In genomic region chr5:134784241-134784920, GRCh38 we compare ENCODE assay signal across 14 cellular contexts. TPM values are rescaled to one million over a fixed set of nuclear protein-coding genes. Genes with fewer than 3 reads are reported as not detected.
DNase-seq lines count a peak whose midpoint lies in the region; ATAC-seq and TF ChIP-seq lines count a peak whose summit lies in the region.
"Had no signal": no experiment of that assay in that cellular context is flagged by ENCODE, and none has a peak within 500 bp of the region (broad histone marks: within the 10 kb centered on the region; RNA-seq: fewer than 3 reads in every experiment).

No MANE protein-coding gene starts in this region.

- no peak overlapping the region for H3K4me2 ChIP-seq in GM23338

- peaks cover 91% of the 10 kb centered on the region for H3K36me3 Mint-ChIP-seq in GM23338 (ENCODE audit: low read depth)
- H3K36me3 Mint-ChIP-seq in activated T-helper 17 cell treated with anti-CD3 and anti-CD28 coated beads, Interleukin-2, amount 50 U/mL, for 72 hours (ENCODE audit: low read depth), result peaks cover 98% of the 10 kb centered on the region

- peaks cover 5% of the 10 kb centered on the region; the same call in 1 of the 2 replicates for H3K4me1 ChIP-seq in GM23338 (ENCODE audit: insufficient read depth)
- H3K4me1 ChIP-seq: thyroid gland had no signal

- no peaks in the 10 kb centered on the region for H3K9me2 ChIP-seq in GM23338 (ENCODE audit: insufficient read depth)

- H3K9me3 Mint-ChIP-seq in GM23338, result no peaks in the 10 kb centered on the region
- H3K9me3 Mint-ChIP-seq in activated T-helper 17 cell treated with anti-CD3 and anti-CD28 coated beads, Interleukin-2, amount 50 U/mL, for 72 hours, result no peaks in the 10 kb centered on the region
- H3K9me3 Mint-ChIP-seq: nephron had no signal

- no peaks in the 10 kb centered on the region for H3K27me3 ChIP-seq in GM23338 (ENCODE audit: insufficient read depth)
- H3K27me3 ChIP-seq: cardiac muscle cell, thyroid gland had no signal

- H4K20me1 ChIP-seq in GM23338 (replicated peaks; ENCODE audit: insufficient read depth), result 0 out of 2 replicates have a peak, but pooled peaks cover 6% of the 10 kb centered on the region

- intact Hi-C loops in left colon (cut with DNase I, micrococcal nuclease), result no loop called here

- TF ChIP-seq CTCF in AG09319 (IDR thresholded peaks at IDR 0.05; ENCODE audit: low read depth, low read length), result peak; percentile 25
- TF ChIP-seq CTCF in GM23338 (conservative IDR thresholded peaks at IDR 0.05; ENCODE audit: low read depth in 2 of 2), result 0 out of 4 replicates have a peak, but pooled peaks of 1 of the 2 experiments have one; percentile 9

- peaks cover 14% of the 10 kb centered on the region; the same call in 2 of the 3 replicates for H3K4me1 Mint-ChIP-seq in GM23338
- H3K4me1 Mint-ChIP-seq in activated T-helper 17 cell treated with anti-CD3 and anti-CD28 coated beads, Interleukin-2, amount 50 U/mL, for 72 hours, result no peaks in the 10 kb centered on the region
- H3K4me1 Mint-ChIP-seq: nephron had no signal

- peak overlapping the region; percentile 75 for H3K27ac Mint-ChIP-seq in GM23338
- H3K27ac Mint-ChIP-seq in activated T-helper 17 cell treated with anti-CD3 and anti-CD28 coated beads, Interleukin-2, amount 50 U/mL, for 72 hours, result peak overlapping the region; percentile 66
- H3K27ac Mint-ChIP-seq: nephron had no signal

- DNase-seq in AG09319 (ENCODE audit: extremely low read depth, low read depth), result no peak
- DNase-seq in GM23338 (ENCODE audit: low spot score), result no peak
- no peak for DNase-seq in left colon
- DNase-seq in NCI-H1105 (lab: John Stamatoyannopoulos, UW), result no peak
- DNase-seq: DMS153; NCI-H510A; stimulated activated CD4-positive, alpha-beta T cell treated with anti-CD3 and anti-CD28 coated beads, Interleukin-4, amount 100 ng/mL, for 1 hour; thyroid gland had no signal

- 0 out of 2 replicates have a peak, but pooled peaks cover 5% of the 10 kb centered on the region for H3F3A ChIP-seq in GM23338 (replicated peaks; ENCODE audit: low read depth)

- ATAC-seq in GM23338 (no peak), left colon (peak; percentile 55), GM19023 (IDR thresholded peaks at IDR 0.05; ENCODE audit: unreplicated experiment) (no peak), HG02885 (IDR thresholded peaks at IDR 0.05; ENCODE audit: poor library complexity, unreplicated experiment) (no peak), HG03439 (IDR thresholded peaks at IDR 0.05; ENCODE audit: unreplicated experiment) (no peak)
- no peak for ATAC-seq in activated T-helper 17 cell treated with anti-CD3 and anti-CD28 coated beads, Interleukin-2, amount 50 U/mL, for 72 hours (replicated peaks)

- H2AFZ ChIP-seq in GM23338, result no peak overlapping the region

- H3K4me3 ChIP-seq in GM23338, result no peak overlapping the region
- H3K4me3 ChIP-seq: cardiac muscle cell, thyroid gland had no signal

- no peaks in the 10 kb centered on the region; the same call in 1 of the 2 replicates for H3K79me2 ChIP-seq in GM23338 (replicated peaks; ENCODE audit: insufficient read depth)

- no peak overlapping the region for H3K4me3 Mint-ChIP-seq in GM23338
- no peak overlapping the region for H3K4me3 Mint-ChIP-seq in activated T-helper 17 cell treated with anti-CD3 and anti-CD28 coated beads, Interleukin-2, amount 50 U/mL, for 72 hours
- H3K4me3 Mint-ChIP-seq: nephron had no signal

- H3K27me3 Mint-ChIP-seq in GM23338 (ENCODE audit: insufficient read depth, low read depth, poor library complexity), result no peaks in the 10 kb centered on the region
- no peaks in the 10 kb centered on the region for H3K27me3 Mint-ChIP-seq in activated T-helper 17 cell treated with anti-CD3 and anti-CD28 coated beads, Interleukin-2, amount 50 U/mL, for 72 hours

- H3K27ac ChIP-seq in GM23338 (ENCODE audit: low read depth), result no peak overlapping the region
- H3K27ac ChIP-seq: cardiac muscle cell, thyroid gland had no signal

- peaks cover 69% of the 10 kb centered on the region for H3K36me3 ChIP-seq in GM23338 (ENCODE audit: insufficient read depth)

TF ChIP-seq in GM23338, 12 proteins besides CTCF, POLR2A, EP300 and RAD21:
- TF ChIP-seq ZNF331 (CRISPR knock-in tag; IDR thresholded peaks at IDR 0.05; ENCODE audit: low read depth), result no peak
- no peak for TF ChIP-seq REST (IDR thresholded peaks at IDR 0.05; ENCODE audit: unreplicated experiment)
- TF ChIP-seq CREB1 (CRISPR knock-in tag; IDR thresholded peaks at IDR 0.05; ENCODE audit: low read depth), result no peak
- no peak for TF ChIP-seq EZH2 (IDR thresholded peaks at IDR 0.05; ENCODE audit: low read depth, unreplicated experiment)
- TF ChIP-seq EZH2phosphoT487 (IDR thresholded peaks at IDR 0.05; ENCODE audit: unreplicated experiment), result no peak

RNA-seq across cellular contexts. Expression of gene DDX46, which starts 25.8 kb away (rescaled TPM):
- total RNA-seq in GM23338 (2014; rRNA removed; shearing (Covaris generic)), result 69.0 and 85.6 TPM in 2 replicates
- 78.5 and 91.4 TPM in 2 replicates for polyA plus RNA-seq in GM23338 (2016; fragmentation: Nextera tagmentation; extraction: Ambion mirVana)
- total RNA-seq in activated T-helper 17 cell treated with anti-CD3 and anti-CD28 coated beads, Interleukin-2, amount 50 U/mL, for 72 hours, result 10 to 100 TPM; 55.2 to 99.2 TPM
- 10 to 100 TPM; 30.8 to 43.1 TPM for total RNA-seq in left colon

RNA-seq across cellular contexts. Expression of gene CAMLG, which starts 46.0 kb away (rescaled TPM):
- total RNA-seq in GM23338 (2014; rRNA removed; shearing (Covaris generic)), result 34.0 and 34.4 TPM in 2 replicates
- polyA plus RNA-seq in GM23338 (2016; fragmentation: Nextera tagmentation; extraction: Ambion mirVana), result 75.0 and 85.6 TPM in 2 replicates
- total RNA-seq in activated T-helper 17 cell treated with anti-CD3 and anti-CD28 coated beads, Interleukin-2, amount 50 U/mL, for 72 hours, result 10 to 100 TPM; 35.8 to 47.6 TPM
- 10 to 100 TPM; 16.0 to 24.4 TPM for total RNA-seq in left colon
